In the genomic region with DNA sequence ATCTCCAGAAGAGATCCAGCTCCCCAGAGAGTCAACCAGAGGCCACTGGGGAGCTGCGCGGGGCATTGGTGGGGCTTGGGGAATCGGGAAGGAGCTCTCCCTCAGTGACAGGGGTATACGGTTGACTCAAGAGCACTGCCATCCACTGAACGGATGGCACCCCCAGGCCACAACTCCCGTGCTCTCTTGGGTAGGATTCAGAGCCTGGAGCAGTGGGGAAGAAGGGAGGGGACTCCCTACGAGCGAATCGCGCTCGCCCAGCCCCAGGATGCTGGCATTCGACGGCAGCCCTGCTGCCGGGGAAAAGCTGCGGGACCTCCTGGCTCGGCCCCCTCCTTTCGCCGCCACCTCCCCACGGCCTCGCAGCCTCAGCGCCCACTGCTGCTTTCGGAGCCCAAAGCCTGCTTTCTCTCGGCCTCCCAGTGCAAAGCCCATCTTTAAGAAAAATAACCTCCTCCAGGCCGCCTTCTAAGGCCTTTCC, we compare ENCODE assay signal across 8 cellular contexts. TPM values are rescaled to one million over a fixed set of nuclear protein-coding genes. Genes with fewer than 3 reads are reported as not detected.
DNase-seq lines count a peak whose midpoint lies in the region; ATAC-seq and TF ChIP-seq lines count a peak whose summit lies in the region.

No MANE protein-coding gene starts in this region.

- ATAC-seq in activated B cell treated with CpG ODN at 0.5 μM for 24 hours (ENCODE audit: low read depth) (peak; percentile 14), gastrocnemius medialis (peak in 1 of 2 donors; percentile 5), GM21786 (IDR thresholded peaks at IDR 0.05; ENCODE audit: unreplicated experiment) (no peak)

- H3K36me3 Mint-ChIP-seq in Calu3 (ENCODE audit: insufficient read depth, unreplicated experiment) (peaks cover 61% of the 10 kb centered on the region), activated B cell treated with CpG ODN at 0.5 μM for 24 hours (ENCODE audit: low read depth) (no peaks in the 10 kb centered on the region)

- CTCF ChIA-PET in Calu3 (lab: Charles Lee) (interaction anchor here (0.6 to 1.9 kb wide), 9 partner anchors 14 to 196 kb away, joined by 3 to 18 read pairs (median 4); a partner anchor contains a TSS), activated B cell treated with CpG ODN at 0.5 μM for 24 hours (lab: Charles Lee) (interaction anchor here (0.7 kb wide), 1 partner anchor 42 kb away, joined by 4 read pairs; no protein-coding TSS in a partner anchor)

- H3K4me3 Mint-ChIP-seq in Calu3 (ENCODE audit: low read depth, unreplicated experiment): peak overlapping the region; percentile 74
- H3K4me3 Mint-ChIP-seq in activated B cell treated with CpG ODN at 0.5 μM for 24 hours: peak overlapping the region; percentile 79

- peaks cover 10% of the 10 kb centered on the region for H3K4me1 ChIP-seq in iPS DF 6.9 (ENCODE audit: control insufficient read depth, insufficient read depth, low read length)
- H3K4me1 ChIP-seq in gastrocnemius medialis: peaks cover 54 to 68% of the 10 kb centered on the region in 2 donors

- POLR2A ChIA-PET in activated B cell treated with CpG ODN at 0.5 μM for 24 hours (lab: Charles Lee): interaction anchor here (0.5 to 0.6 kb wide), 2 partner anchors 40 to 92 kb away, joined by 3 to 7 read pairs; no protein-coding TSS in a partner anchor

- TF ChIP-seq CTCF in Calu3 (IDR thresholded peaks at IDR 0.05; ENCODE audit: unreplicated experiment) (no peak), activated B cell treated with CpG ODN at 0.5 μM for 24 hours (IDR thresholded peaks at IDR 0.05) (no peak), gastrocnemius medialis (IDR thresholded peaks at IDR 0.05 in 4 of 5, conservative IDR thresholded peaks at IDR 0.05 in 1 of 5) (no peak)

- in situ Hi-C loops in gastrocnemius medialis (cut with MboI; ENCODE audit: low sequenced_read_pairs in 4 of 4): no loop called here

- H3K27me3 ChIP-seq in iPS DF 6.9 (ENCODE audit: control insufficient read depth, insufficient read depth, low read length) (peaks cover 29% of the 10 kb centered on the region), gastrocnemius medialis (no peaks in the 10 kb centered on the region)

- BruUV-seq in Calu3 (replicated peaks; lab: Mats Ljungman, UMichigan): no TSS peak

- WGBS in iPS DF 6.9 (ENCODE audit: insufficient coverage, insufficient read length): no CpG with 5 or more reads among the region's 24 CpGs

- H3K4me3 ChIP-seq in iPS DF 6.9 (ENCODE audit: low read length) (peak overlapping the region; percentile 0; the same call in 1 of the 2 replicates), gastrocnemius medialis (peak overlapping the region; percentile 52 to 60 (median 57))

- intact Hi-C loops in Calu3 (cut with micrococcal nuclease; ENCODE audit: unreplicated experiment): loop anchor here (2.0 kb wide), 1 partner anchor 67 kb away; a partner anchor contains a TSS
- intact Hi-C loops in activated B cell treated with CpG ODN at 0.5 μM for 24 hours (cut with micrococcal nuclease): no loop called here
- intact Hi-C loops in gastrocnemius medialis (cut with DNase I; ENCODE audit: low total_unique reads): loop anchor here (2.0 kb wide), 1 partner anchor 17 kb away; no protein-coding TSS in a partner anchor

- no peaks in the 10 kb centered on the region for H3K9me3 Mint-ChIP-seq in Calu3 (ENCODE audit: low read depth, unreplicated experiment)
- no peaks in the 10 kb centered on the region for H3K9me3 Mint-ChIP-seq in activated B cell treated with CpG ODN at 0.5 μM for 24 hours

- no peaks in the 10 kb centered on the region for H3K9me3 ChIP-seq in iPS DF 6.9 (ENCODE audit: control insufficient read depth, insufficient read depth, low read length)
- H3K9me3 ChIP-seq in gastrocnemius medialis: no peaks in the 10 kb centered on the region

- H3K27me3 Mint-ChIP-seq in Calu3 (ENCODE audit: unreplicated experiment) (no peaks in the 10 kb centered on the region), activated B cell treated with CpG ODN at 0.5 μM for 24 hours (peaks cover 22% of the 10 kb centered on the region)

- H3K4me1 Mint-ChIP-seq in Calu3 (ENCODE audit: low read depth, unreplicated experiment) (peaks cover 45% of the 10 kb centered on the region), activated B cell treated with CpG ODN at 0.5 μM for 24 hours (peaks cover 19% of the 10 kb centered on the region)

- H3K36me3 ChIP-seq in iPS DF 6.9 (ENCODE audit: control insufficient read depth, insufficient read depth, low read length) (no peaks in the 10 kb centered on the region), gastrocnemius medialis (no peaks in the 10 kb centered on the region)

- no peak overlapping the region for H3K27ac ChIP-seq in iPS DF 6.9 (ENCODE audit: low read length)
- peak overlapping the region; percentile 66 to 85 (median 75) for H3K27ac ChIP-seq in gastrocnemius medialis

- no peak for TF ChIP-seq POLR2A in gastrocnemius medialis (IDR thresholded peaks at IDR 0.05)

- H3K27ac Mint-ChIP-seq in Calu3 (ENCODE audit: unreplicated experiment) (peak overlapping the region; percentile 37), activated B cell treated with CpG ODN at 0.5 μM for 24 hours (no peak overlapping the region)

- no peak for DNase-seq in Calu3
- DNase-seq in activated B cell treated with CpG ODN at 0.5 μM for 24 hours: no peak
- no peak for DNase-seq in iPS DF 6.9 (ENCODE audit: low read depth, low spot score)
- DNase-seq in gastrocnemius medialis: no peak
- no peak for DNase-seq in NCI-H2029 (lab: John Stamatoyannopoulos, UW)
- DNase-seq in OCI-M2 (lab: John Stamatoyannopoulos, UW; ENCODE audit: unreplicated experiment): no peak
- DNase-seq in NCI-H524 treated with DMSO at 0.1 percent for 48 hours (lab: John Stamatoyannopoulos, UW): no peak

RNA-seq across cellular contexts. Expression of a gene that starts 0.5 kb away (rescaled TPM):
- total RNA-seq in Calu3 (2022) (8.5 and 8.8 TPM in 2 replicates), activated B cell treated with CpG ODN at 0.5 μM for 24 hours (0.15 TPM in 1 of 2 replicates, not detected in the other), gastrocnemius medialis (10 to 100 TPM in 2 of 4 donors, 1 to 10 TPM in 2; 2.2 to 31.9 (median 7.1) TPM)

RNA-seq across cellular contexts. Expression of a gene that starts 22.4 kb away (rescaled TPM):
- total RNA-seq in Calu3 (2022): 22.6 and 24.4 TPM in 2 replicates
- total RNA-seq in activated B cell treated with CpG ODN at 0.5 μM for 24 hours: 2.8 and 3.8 TPM in 2 replicates
- total RNA-seq in gastrocnemius medialis: 10 to 100 TPM in 1 of 4 donors, 1 to 10 TPM in 3; 4.4 to 11.0 (median 8.9) TPM

RNA-seq across cellular contexts. Expression of a gene that starts 37.1 kb away (rescaled TPM):
- total RNA-seq in Calu3 (2022) (10.2 and 10.8 TPM in 2 replicates), activated B cell treated with CpG ODN at 0.5 μM for 24 hours (0.49 TPM in 1 of 2 replicates, not detected in the other), gastrocnemius medialis (1 to 10 TPM in 2 of 4 donors, not detected in 2; 2.3 to 4.1 TPM)
